Comparison of ENCODE assay signal across 18 cellular contexts in the genomic region with DNA sequence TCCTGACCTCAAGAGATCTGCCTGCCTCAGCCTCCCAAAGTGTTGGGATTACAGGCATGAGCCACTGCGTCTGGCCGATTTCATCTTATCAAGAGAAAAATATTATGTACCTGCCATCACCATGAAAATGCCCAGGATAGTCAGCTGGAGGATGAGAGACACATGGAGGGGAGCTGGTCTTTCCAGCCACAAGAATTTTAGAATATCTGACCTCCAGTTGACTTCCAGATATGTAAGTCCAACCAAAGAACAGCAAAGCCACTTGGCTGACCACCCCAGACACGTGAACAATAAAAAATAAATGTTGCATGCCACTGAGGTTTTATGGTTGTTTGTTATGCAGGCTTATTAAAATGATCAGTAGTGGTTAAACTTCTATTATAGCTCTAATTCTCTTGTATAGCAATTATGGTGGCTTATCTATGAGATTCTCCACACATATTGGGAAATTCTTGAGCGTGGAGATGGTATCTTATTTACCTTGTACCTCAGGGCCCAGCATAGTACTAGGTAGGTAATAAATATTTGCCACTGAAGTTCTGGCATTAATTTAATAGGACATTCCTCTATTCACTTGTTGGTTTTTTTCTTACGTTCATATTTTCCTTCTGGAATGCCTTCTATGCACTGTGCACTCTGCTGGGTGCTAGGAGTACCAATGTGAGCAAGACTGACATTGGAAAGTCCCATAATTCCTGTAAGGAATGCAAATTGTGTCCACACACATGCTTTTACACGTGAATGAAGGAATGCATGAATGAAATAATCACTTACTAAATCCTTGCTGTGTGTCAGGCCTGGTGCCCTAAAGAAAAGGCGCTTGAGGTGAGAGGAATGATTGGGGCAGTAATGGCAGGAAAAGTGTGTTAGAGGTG.
DNase-seq lines count a peak whose midpoint lies in the region; ATAC-seq, FAIRE-seq and TF ChIP-seq lines count a peak whose summit lies in the region.
"Had no signal": no experiment of that assay in that cellular context is flagged by ENCODE, and none has a peak within 500 bp of the region (broad histone marks: within the 10 kb centered on the region; RNA-seq: fewer than 3 reads in every experiment).

No MANE protein-coding gene starts in this region.

- no peak for FAIRE-seq in urothelium cell line (lab: Jason Lieb, UNC)

- H3K4me1 ChIP-seq in prostate gland (replicated peaks): no peaks in the 10 kb centered on the region

- TF ChIP-seq CTCF in AG10803 (conservative IDR thresholded peaks at IDR 0.05; ENCODE audit: low read length) (no peak), VCaP (conservative IDR thresholded peaks at IDR 0.05) (no peak), fibroblast of villous mesenchyme (IDR thresholded peaks at IDR 0.05; ENCODE audit: insufficient read depth, low read depth, low read length) (no peak), prostate gland (IDR thresholded peaks at IDR 0.05) (no peak)

- H3K36me3 Mint-ChIP-seq in activated CD4-positive, alpha-beta memory T cell treated with anti-CD3 and anti-CD28 coated beads for 36 hours: no peaks in the 10 kb centered on the region

- no peaks in the 10 kb centered on the region for H3K27me3 ChIP-seq in prostate gland (replicated peaks; ENCODE audit: insufficient read depth)

- TF ChIP-seq POLR2A in prostate gland (IDR thresholded peaks at IDR 0.05): no peak

- POLR2A ChIA-PET in activated CD4-positive, alpha-beta memory T cell treated with anti-CD3 and anti-CD28 coated beads for 36 hours (lab: Charles Lee): no interaction called here

- H3K4me3 ChIP-seq in AG10803 (ENCODE audit: low read length) (no peak overlapping the region), fibroblast of villous mesenchyme (ENCODE audit: low read depth, low read length) (no peak overlapping the region), prostate gland (no peak overlapping the region)
- H3K4me3 ChIP-seq: GM23338 had no signal

- H3K4me1 Mint-ChIP-seq in activated CD4-positive, alpha-beta memory T cell treated with anti-CD3 and anti-CD28 coated beads for 36 hours (ENCODE audit: low read depth): peaks cover 7% of the 10 kb centered on the region
- H3K4me1 Mint-ChIP-seq: GM23338 had no signal

- ATAC-seq in GM19395 (IDR thresholded peaks at IDR 0.05; ENCODE audit: unreplicated experiment): no peak
- ATAC-seq: GM23338 had no signal

- WGBS in prostate gland: 38% methylated on average over 7 of the region's 7 CpGs

- H3K27me3 Mint-ChIP-seq in activated CD4-positive, alpha-beta memory T cell treated with anti-CD3 and anti-CD28 coated beads for 36 hours: no peaks in the 10 kb centered on the region
- H3K27me3 Mint-ChIP-seq: CD4-positive, alpha-beta T cell had no signal

- peak; percentile 85 for DNase-seq in AG10803 (ENCODE audit: low read depth)
- DNase-seq in fibroblast of villous mesenchyme (ENCODE audit: low read depth): peak; percentile 5
- peak; percentile 11 for DNase-seq in prostate gland (ENCODE audit: low spot score)
- DNase-seq in urothelium cell line (ENCODE audit: low spot score): no peak
- DNase-seq in HUDEP-2 (lab: John Stamatoyannopoulos, UW; ENCODE audit: unreplicated experiment in 76 of 76): no peak
- DNase-seq in activated CD4-positive, alpha-beta memory T cell treated with anti-CD3 and anti-CD28 coated beads for 36 hours: no peak
- DNase-seq: CD4-positive, alpha-beta T cell; MM.1S; NCI-H1105 treated with DMSO at 0.1 percent for 48 hours; NCI-H187 treated with DMSO at 0.1 percent for 48 hours; NCI-H446; NCI-H69; NK-92 treated with Interleukin-12 subunit alpha and Interleukin-12 subunit beta, amount 100 ng/mL, for 24 hours; RPMI8226; SIG-M5 had no signal

- H3K36me3 ChIP-seq in prostate gland: no peaks in the 10 kb centered on the region

- H3K27ac ChIP-seq in VCaP (peak overlapping the region; percentile 84), prostate gland (no peak overlapping the region)

- intact Hi-C loops in prostate gland (cut with DNase I): no loop called here
- intact Hi-C loops in activated CD4-positive, alpha-beta memory T cell treated with anti-CD3 and anti-CD28 coated beads for 36 hours (cut with micrococcal nuclease): no loop called here

- H3K9me3 ChIP-seq in prostate gland: no peaks in the 10 kb centered on the region

- CTCF ChIA-PET in activated CD4-positive, alpha-beta memory T cell treated with anti-CD3 and anti-CD28 coated beads for 36 hours (lab: Charles Lee): no interaction called here

- no peak overlapping the region for H3K27ac Mint-ChIP-seq in activated CD4-positive, alpha-beta memory T cell treated with anti-CD3 and anti-CD28 coated beads for 36 hours
- H3K27ac Mint-ChIP-seq: CD4-positive, alpha-beta T cell; GM23338 had no signal

- H3K9me3 Mint-ChIP-seq in activated CD4-positive, alpha-beta memory T cell treated with anti-CD3 and anti-CD28 coated beads for 36 hours: no peaks in the 10 kb centered on the region
- H3K9me3 Mint-ChIP-seq: CD4-positive, alpha-beta T cell had no signal

- H3K4me3 Mint-ChIP-seq in activated CD4-positive, alpha-beta memory T cell treated with anti-CD3 and anti-CD28 coated beads for 36 hours: no peak overlapping the region
- H3K4me3 Mint-ChIP-seq: CD4-positive, alpha-beta T cell; GM23338 had no signal

Comparison
In these comparisons a context has a peak if more than half of its experiments do, and no peak if none do; other contexts are left out.
1. DNase-seq: peak in AG10803 (single experiment), fibroblast of villous mesenchyme (single experiment) and prostate gland (single experiment); none in urothelium cell line (single experiment), HUDEP-2 (0 of 76) and activated CD4-positive, alpha-beta memory T cell treated with anti-CD3 and anti-CD28 coated beads for 36 hours (single experiment).